ENCODE assay signal across 20 cellular contexts in the genomic region with DNA sequence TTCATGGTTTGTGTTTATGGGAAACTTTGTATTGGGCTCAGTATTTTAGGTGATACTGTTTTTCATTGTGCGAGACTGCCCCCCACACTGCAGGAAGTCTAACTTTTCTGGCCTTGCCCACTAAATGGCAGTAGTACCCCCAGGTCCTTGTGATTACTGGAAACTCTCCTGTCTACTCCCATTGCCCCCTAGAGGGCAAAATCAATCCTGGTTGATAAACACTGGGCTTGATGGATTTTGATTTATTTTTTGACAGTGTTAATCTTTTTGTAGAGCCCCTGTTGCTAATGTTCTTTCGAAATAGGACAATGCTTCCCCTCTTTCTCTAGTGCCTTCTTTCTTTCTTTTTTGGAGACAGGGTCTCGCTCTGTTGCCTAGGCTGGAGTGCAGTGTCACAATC. TPM values are rescaled to one million over a fixed set of nuclear protein-coding genes. Genes with fewer than 3 reads are reported as not detected.
DNase-seq lines count a peak whose midpoint lies in the region; ATAC-seq, FAIRE-seq and TF ChIP-seq lines count a peak whose summit lies in the region.
"Had no signal": no experiment of that assay in that cellular context is flagged by ENCODE, and none has a peak within 500 bp of the region (broad histone marks: within the 10 kb centered on the region; RNA-seq: fewer than 3 reads in every experiment).

No MANE protein-coding gene starts in this region.

- H3F3A ChIP-seq in OCI-LY1 (ENCODE audit: insufficient read depth, low read length): no peaks in the 10 kb centered on the region

- FAIRE-seq in kidney (lab: Jason Lieb, UNC): no peak

- H3K27ac ChIP-seq in AG04450 (ENCODE audit: low read depth, low read length): no peak overlapping the region
- H3K27ac ChIP-seq in DND-41 (ENCODE audit: low read length): no peak overlapping the region
- H3K27ac ChIP-seq in OCI-LY1 (ENCODE audit: low read depth, low read length, poor library complexity, severe bottlenecking): no peak overlapping the region
- H3K27ac ChIP-seq in kidney (ENCODE audit: low read depth in 2 of 2, low read length in 2 of 2): no peak overlapping the region
- H3K27ac ChIP-seq: dorsolateral prefrontal cortex, hepatocyte, sigmoid colon had no signal

- no peaks in the 10 kb centered on the region for H3K9me2 ChIP-seq in OCI-LY1 (ENCODE audit: low read depth, low read length)

- intact Hi-C loops in kidney (cut with DNase I) (no loop called here), posterior cingulate gyrus (cut with DNase I) (no loop called here)

- CTCF ChIA-PET in AG04450 (lab: Charles Lee): interaction anchor here (1.9 kb wide), 1 partner anchor 42 kb away, joined by 8 read pairs; no protein-coding TSS in a partner anchor

- peaks cover 36% of the 10 kb centered on the region for H4K20me1 ChIP-seq in DND-41 (ENCODE audit: insufficient read depth, low read length)
- no peaks in the 10 kb centered on the region for H4K20me1 ChIP-seq in OCI-LY1 (ENCODE audit: insufficient read depth, low read length)

- DNase-seq in AG04450 (ENCODE audit: low read depth, low spot score) (no peak), DND-41 (no peak), epithelial cell of proximal tubule (ENCODE audit: low read depth) (no peak), DMS153 treated with DMSO at 0.1 percent for 48 hours (lab: John Stamatoyannopoulos, UW; ENCODE audit: unreplicated experiment) (no peak), kidney (no peak), posterior cingulate gyrus (no peak), CD1c-positive myeloid dendritic cell (ENCODE audit: extremely low spot score) (no peak)
- DNase-seq: activated CD4-positive, alpha-beta T cell treated with anti-CD3 and anti-CD28 coated beads for 4 hours; AML-193; DMS53; dorsolateral prefrontal cortex; Kasumi-1; NCI-H1694 treated with DMSO at 0.1 percent for 48 hours; NCI-H524; sigmoid colon; stimulated activated CD4-positive, alpha-beta T cell treated with anti-CD3 and anti-CD28 coated beads, Interleukin-2, amount 100 ng/mL, for 24 hours had no signal

- H3K9ac ChIP-seq in DND-41 (ENCODE audit: low read depth, low read length) (no peak overlapping the region), OCI-LY1 (ENCODE audit: low read length) (no peak overlapping the region), kidney (ENCODE audit: low read length in 2 of 2) (no peak overlapping the region)

- no peak overlapping the region for H3K4me2 ChIP-seq in DND-41 (ENCODE audit: insufficient read depth, low read length)
- no peak overlapping the region for H3K4me2 ChIP-seq in OCI-LY1 (ENCODE audit: low read length)
- H3K4me2 ChIP-seq: hepatocyte had no signal

- peaks cover 70% of the 10 kb centered on the region for H3K79me2 ChIP-seq in DND-41 (ENCODE audit: insufficient read depth, low read length)
- peaks cover 41% of the 10 kb centered on the region for H3K79me2 ChIP-seq in OCI-LY1 (ENCODE audit: insufficient read depth, low read length)

- H3K9me3 ChIP-seq in AG04450 (ENCODE audit: control insufficient read depth, insufficient read depth, low read length) (no peaks in the 10 kb centered on the region), DND-41 (ENCODE audit: insufficient read depth, low read length, severe bottlenecking) (no peaks in the 10 kb centered on the region), OCI-LY1 (ENCODE audit: low read length) (no peaks in the 10 kb centered on the region), kidney (ENCODE audit: control insufficient read depth in 1 of 2, low read length in 2 of 2) (no peaks in the 10 kb centered on the region)
- H3K9me3 ChIP-seq: neutrophil, sigmoid colon had no signal

- TF ChIP-seq CTCF in AG04450 (IDR thresholded peaks at IDR 0.05; ENCODE audit: low read depth, low read length): peak; percentile 7; the same call in 1 of the 2 replicates
- peak; percentile 36 for TF ChIP-seq CTCF in DND-41 (IDR thresholded peaks at IDR 0.05; ENCODE audit: borderline replicate concordance, extremely low read depth, low read length, poor library complexity, severe bottlenecking)
- TF ChIP-seq CTCF in OCI-LY1 (IDR thresholded peaks at IDR 0.05; ENCODE audit: low read length): peak; percentile 38; the same call in 1 of the 2 replicates
- TF ChIP-seq CTCF in epithelial cell of proximal tubule (conservative IDR thresholded peaks at IDR 0.05; ENCODE audit: low read depth, low read length): peak; percentile 40
- TF ChIP-seq CTCF in kidney (IDR thresholded peaks at IDR 0.05; ENCODE audit: borderline replicate concordance, extremely low read depth, insufficient read depth): no peak

- H3K4me1 ChIP-seq in DND-41 (ENCODE audit: insufficient read depth, low read length) (no peaks in the 10 kb centered on the region), OCI-LY1 (ENCODE audit: insufficient read depth, low read length, severe bottlenecking) (peaks cover 37% of the 10 kb centered on the region), kidney (ENCODE audit: control insufficient read depth in 1 of 2, insufficient read depth in 1 of 2, low read depth in 1 of 2, low read length in 2 of 2) (peaks cover 28 to 33% of the 10 kb centered on the region in 2 donors)

- POLR2A ChIA-PET in AG04450 (lab: Yijun Ruan, JAX): no interaction called here

- H3K36me3 ChIP-seq in DND-41 (ENCODE audit: insufficient read depth, low read length) (peaks cover 41% of the 10 kb centered on the region; the same call in 1 of the 2 replicates), OCI-LY1 (ENCODE audit: insufficient read depth, low read length) (peaks cover 45% of the 10 kb centered on the region; the same call in 1 of the 2 replicates), kidney (ENCODE audit: control insufficient read depth in 1 of 2, insufficient read depth in 2 of 2, low read length in 2 of 2) (peaks cover 0 to 6% of the 10 kb centered on the region in 2 donors)

- H3K4me3 ChIP-seq in AG04450 (ENCODE audit: low read depth, low read length): no peak overlapping the region
- no peak overlapping the region for H3K4me3 ChIP-seq in DND-41 (ENCODE audit: low read depth in 1 of 2, low read length in 2 of 2)
- H3K4me3 ChIP-seq in OCI-LY1 (ENCODE audit: low read depth, low read length, poor library complexity, severe bottlenecking): no peak overlapping the region
- no peak overlapping the region for H3K4me3 ChIP-seq in epithelial cell of proximal tubule (ENCODE audit: low read depth, low read length)
- H3K4me3 ChIP-seq in kidney (ENCODE audit: low read length in 2 of 2): no peak overlapping the region
- H3K4me3 ChIP-seq: dorsolateral prefrontal cortex, hepatocyte, sigmoid colon had no signal

- H3K27me3 ChIP-seq in AG04450 (ENCODE audit: control insufficient read depth, insufficient read depth, low read length): no peaks in the 10 kb centered on the region
- no peaks in the 10 kb centered on the region for H3K27me3 ChIP-seq in DND-41 (ENCODE audit: insufficient read depth, low read length, poor library complexity)
- H3K27me3 ChIP-seq in OCI-LY1 (ENCODE audit: insufficient read depth, low read length): no peaks in the 10 kb centered on the region
- H3K27me3 ChIP-seq: dorsolateral prefrontal cortex, hepatocyte, neutrophil, sigmoid colon had no signal

- no peak for ATAC-seq in DND-41 (ENCODE audit: insufficient read depth, low read depth)
- ATAC-seq: Panc1 had no signal

- H2AFZ ChIP-seq in DND-41 (ENCODE audit: low read depth, low read length): no peak overlapping the region
- H2AFZ ChIP-seq in OCI-LY1 (ENCODE audit: low read length): no peak overlapping the region
- H2AFZ ChIP-seq: hepatocyte had no signal

RNA-seq across cellular contexts. Expression of gene METTL9, which starts 15.5 kb away (rescaled TPM):
- 102 and 142 TPM in 2 replicates for polyA plus RNA-seq in AG04450 (2011; rRNA removed)
- polyA minus RNA-seq in AG04450 (2011; rRNA and poly(A)+ RNA removed): 26.4 and 40.5 TPM in 2 replicates
- total RNA-seq in epithelial cell of proximal tubule: 149 and 152 TPM in 2 replicates
- total RNA-seq in kidney: 129 TPM
- polyA plus RNA-seq in kidney (ENCODE audit: insufficient read depth, low read depth, low replicate concordance): 193 TPM

RNA-seq across cellular contexts. Expression of gene IGSF6, which starts 37.5 kb away (rescaled TPM):
- polyA plus RNA-seq in AG04450 (2011; rRNA removed) (not detected in 2 replicates), kidney (ENCODE audit: insufficient read depth, low read depth, low replicate concordance) (1.1 TPM)
- polyA minus RNA-seq in AG04450 (2011; rRNA and poly(A)+ RNA removed): not detected in 2 replicates
- total RNA-seq in epithelial cell of proximal tubule (not detected in 2 replicates), kidney (8.1 TPM)

RNA-seq across cellular contexts. Expression of gene OTOA, which starts 48.9 kb away (rescaled TPM):
- polyA plus RNA-seq in AG04450 (2011; rRNA removed): not detected in 2 replicates
- polyA minus RNA-seq in AG04450 (2011; rRNA and poly(A)+ RNA removed): 0.28 TPM in 1 of 2 replicates, not detected in the other
- total RNA-seq in epithelial cell of proximal tubule: not detected in 2 replicates
- 0.13 TPM for total RNA-seq in kidney
- polyA plus RNA-seq in kidney (ENCODE audit: insufficient read depth, low read depth, low replicate concordance): 0.39 TPM
- polyA plus RNA-seq: hepatocyte had no signal
